Comparison of ENCODE assay signal across 28 cellular contexts in the genomic region with DNA sequence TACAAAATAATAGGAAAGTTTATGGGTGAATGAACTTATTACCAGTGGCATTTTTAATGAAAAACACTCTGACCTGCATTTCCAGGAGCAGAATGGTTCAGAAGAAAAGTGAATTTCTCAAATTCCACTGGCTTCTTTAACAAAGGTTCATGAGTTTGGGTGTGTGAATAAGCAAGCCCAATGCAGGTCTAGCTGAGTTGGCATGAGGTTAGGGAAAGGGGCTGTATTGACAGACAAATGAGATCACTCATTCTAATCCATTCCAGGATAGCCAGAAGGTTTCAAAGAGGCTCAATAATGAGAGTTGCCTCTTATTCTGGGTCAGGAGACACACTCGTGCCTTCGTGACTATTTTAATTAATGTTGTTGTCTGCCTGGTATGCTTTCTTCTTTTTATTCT. TPM values are rescaled to one million over a fixed set of nuclear protein-coding genes. Genes with fewer than 3 reads are reported as not detected.
"Had no signal": no experiment of that assay in that cellular context is flagged by ENCODE, and none has a peak within 500 bp of the region (broad histone marks: within the 10 kb centered on the region; RNA-seq: fewer than 3 reads in every experiment).

No MANE protein-coding gene starts in this region.

- H3K4me1 Mint-ChIP-seq: memory B cell; naive thymus-derived CD8-positive, alpha-beta T cell; stimulated activated memory B cell treated with anti-CD40 and anti-IgM and Interleukin-4, amounts not matched to agents 10 μg/mL and 1 μg/mL and 100 μg/mL, for 72 hours; stimulated activated naive CD8-positive, alpha-beta T cell treated with anti-CD3 and anti-CD28 coated beads, Interleukin-15, amount 100 ng/mL, for 72 hours had no signal

- H3K27me3 Mint-ChIP-seq: stimulated activated memory B cell treated with anti-CD40 and anti-IgM and Interleukin-4, amounts not matched to agents 10 μg/mL and 1 μg/mL and 100 μg/mL, for 72 hours; stimulated activated naive CD8-positive, alpha-beta T cell treated with anti-CD3 and anti-CD28 coated beads, Interleukin-15, amount 100 ng/mL, for 72 hours; type B pancreatic cell had no signal

- H3K27me3 ChIP-seq: neutrophil, ovary, right atrium auricular region, right lobe of liver, tibial nerve, uterus had no signal

- H3K9me3 Mint-ChIP-seq: nephron progenitor cell; stimulated activated memory B cell treated with anti-CD40 and anti-IgM and Interleukin-4, amounts not matched to agents 10 μg/mL and 1 μg/mL and 100 μg/mL, for 72 hours; stimulated activated naive CD8-positive, alpha-beta T cell treated with anti-CD3 and anti-CD28 coated beads, Interleukin-15, amount 100 ng/mL, for 72 hours; type B pancreatic cell had no signal

- H3K36me3 ChIP-seq: left ventricle myocardium inferior, neutrophil, ovary, prostate gland, right atrium auricular region, right lobe of liver, tibial nerve, uterus had no signal

- H3K9me3 ChIP-seq: neutrophil, ovary, prostate gland, right atrium auricular region, right lobe of liver, uterus had no signal

- H3K4me2 ChIP-seq: smooth muscle cell had no signal

- ATAC-seq: naive thymus-derived CD8-positive, alpha-beta T cell; right lobe of liver; stimulated activated memory B cell treated with anti-CD40 and anti-IgM and Interleukin-4, amounts not matched to agents 10 μg/mL and 1 μg/mL and 100 μg/mL, for 72 hours; stimulated activated naive CD8-positive, alpha-beta T cell treated with anti-CD3 and anti-CD28 coated beads, Interleukin-15, amount 100 ng/mL, for 72 hours had no signal

- H3K4me3 Mint-ChIP-seq: memory B cell; naive thymus-derived CD8-positive, alpha-beta T cell; nephron progenitor cell; stimulated activated memory B cell treated with anti-CD40 and anti-IgM and Interleukin-4, amounts not matched to agents 10 μg/mL and 1 μg/mL and 100 μg/mL, for 72 hours; stimulated activated naive CD8-positive, alpha-beta T cell treated with anti-CD3 and anti-CD28 coated beads, Interleukin-15, amount 100 ng/mL, for 72 hours; type B pancreatic cell had no signal

- H3K27ac Mint-ChIP-seq: memory B cell; naive thymus-derived CD8-positive, alpha-beta T cell; nephron progenitor cell; stimulated activated memory B cell treated with anti-CD40 and anti-IgM and Interleukin-4, amounts not matched to agents 10 μg/mL and 1 μg/mL and 100 μg/mL, for 72 hours; stimulated activated naive CD8-positive, alpha-beta T cell treated with anti-CD3 and anti-CD28 coated beads, Interleukin-15, amount 100 ng/mL, for 72 hours; type B pancreatic cell had no signal

- H3K4me3 ChIP-seq: left ventricle myocardium inferior, lung, ovary, prostate gland, right atrium auricular region, right lobe of liver, smooth muscle cell, tibial nerve, uterus had no signal

- H3K27ac ChIP-seq: left ventricle myocardium inferior, neutrophil, ovary, prostate gland, right atrium auricular region, right lobe of liver, tibial nerve, uterus had no signal

- H3K36me3 Mint-ChIP-seq: memory B cell; naive thymus-derived CD8-positive, alpha-beta T cell; stimulated activated memory B cell treated with anti-CD40 and anti-IgM and Interleukin-4, amounts not matched to agents 10 μg/mL and 1 μg/mL and 100 μg/mL, for 72 hours; type B pancreatic cell had no signal

- DNase-seq: head of caudate nucleus; hippocampal formation; islet precursor cell; left ventricle myocardium inferior; naive thymus-derived CD8-positive, alpha-beta T cell; nephron progenitor cell; ovary; right lobe of liver; stimulated activated CD4-positive, alpha-beta T cell treated with anti-CD3 and anti-CD28 coated beads, Interleukin-1b, Interleukin-23, amount 100 ng/mL, for 48 hours; stimulated activated CD4-positive, alpha-beta T cell treated with anti-CD3 and anti-CD28 coated beads, Interleukin-2, amount 100 ng/mL, for 48 hours; stimulated activated CD4-positive, alpha-beta T cell treated with anti-CD3 and anti-CD28 coated beads, Interleukin-4, amount 100 ng/mL, for 4 hours; stimulated activated CD8-positive, alpha-beta memory T cell treated with anti-CD3 and anti-CD28 coated beads, Interleukin-4, amount 100 ng/mL, for 48 hours; stimulated activated naive CD4-positive, alpha-beta T cell treated with Interleukin-2 at 50 U/mL for 16 hours; stimulated activated naive CD8-positive, alpha-beta T cell treated with anti-CD3 and anti-CD28 coated beads, Interleukin-15, amount 100 ng/mL, for 72 hours; substantia nigra; uterus had no signal

- H3K4me1 ChIP-seq: left ventricle myocardium inferior, prostate gland, right atrium auricular region, right lobe of liver, tibial nerve, uterus had no signal

RNA-seq across cellular contexts. Expression of gene NPY2R, which starts 43.7 kb away (rescaled TPM):
- total RNA-seq: kidney epithelial cell; left ventricle myocardium inferior; naive thymus-derived CD8-positive, alpha-beta T cell; right lobe of liver; skeletal muscle tissue; smooth muscle cell; ureter had no signal
- polyA plus RNA-seq: naive thymus-derived CD8-positive, alpha-beta T cell; smooth muscle cell had no signal
